In the genomic region with DNA sequence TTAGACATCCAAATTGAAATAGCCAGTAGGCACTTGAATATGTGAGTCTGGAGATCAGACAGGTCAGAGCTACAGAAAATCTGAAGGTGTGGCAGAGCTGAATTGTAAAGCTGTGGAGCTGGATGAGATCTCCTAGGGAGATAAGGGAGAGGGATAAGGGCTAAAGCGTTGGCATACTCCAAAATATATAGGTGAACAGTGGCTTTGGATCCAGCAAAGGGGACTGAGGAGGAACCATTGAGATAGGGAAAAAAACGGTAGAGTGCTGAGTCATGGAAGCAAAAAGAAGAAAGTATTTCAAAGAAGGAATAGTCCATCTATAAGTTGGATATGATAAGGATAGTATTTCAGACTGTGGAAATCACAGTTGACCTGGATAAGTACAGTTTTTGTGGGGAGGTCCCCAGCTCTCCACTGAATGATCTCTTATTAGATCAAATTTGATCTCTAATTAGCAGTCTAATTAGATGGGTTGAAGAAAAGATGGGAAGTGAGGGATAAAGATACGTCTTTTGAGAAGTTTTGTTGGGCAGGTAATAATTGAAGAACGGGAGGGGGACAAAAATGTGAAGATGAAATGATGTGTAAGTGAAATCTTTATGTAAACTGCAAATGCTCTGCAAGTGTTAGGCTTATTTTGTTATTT, we compare ENCODE assay signal across 1 cellular context.
TF ChIP-seq lines count a peak whose summit lies in the region.

No MANE protein-coding gene starts in this region.

TF ChIP-seq in HepG2, 621 proteins besides CTCF, POLR2A, EP300 and RAD21 (continued from another document):
- TF ChIP-seq, protein P1, sequence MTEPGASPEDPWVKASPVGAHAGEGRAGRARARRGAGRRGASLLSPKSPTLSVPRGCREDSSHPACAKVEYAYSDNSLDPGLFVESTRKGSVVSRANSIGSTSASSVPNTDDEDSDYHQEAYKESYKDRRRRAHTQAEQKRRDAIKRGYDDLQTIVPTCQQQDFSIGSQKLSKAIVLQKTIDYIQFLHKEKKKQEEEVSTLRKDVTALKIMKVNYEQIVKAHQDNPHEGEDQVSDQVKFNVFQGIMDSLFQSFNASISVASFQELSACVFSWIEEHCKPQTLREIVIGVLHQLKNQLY (CRISPR knock-in tag; IDR thresholded peaks at IDR 0.05) = no peak
- no peak for TF ChIP-seq SIN3A (IDR thresholded peaks at IDR 0.05; ENCODE audit: borderline replicate concordance, low read depth, low read length)
- TF ChIP-seq, protein P2, sequence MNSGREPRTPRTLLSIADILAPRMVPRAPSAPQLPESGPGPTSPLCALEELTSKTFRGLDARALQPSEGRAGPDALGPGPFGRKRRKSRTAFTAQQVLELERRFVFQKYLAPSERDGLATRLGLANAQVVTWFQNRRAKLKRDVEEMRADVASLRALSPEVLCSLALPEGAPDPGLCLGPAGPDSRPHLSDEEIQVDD (CRISPR knock-in tag; IDR thresholded peaks at IDR 0.05; ENCODE audit: borderline replicate concordance) = no peak
- TF ChIP-seq, protein P3, sequence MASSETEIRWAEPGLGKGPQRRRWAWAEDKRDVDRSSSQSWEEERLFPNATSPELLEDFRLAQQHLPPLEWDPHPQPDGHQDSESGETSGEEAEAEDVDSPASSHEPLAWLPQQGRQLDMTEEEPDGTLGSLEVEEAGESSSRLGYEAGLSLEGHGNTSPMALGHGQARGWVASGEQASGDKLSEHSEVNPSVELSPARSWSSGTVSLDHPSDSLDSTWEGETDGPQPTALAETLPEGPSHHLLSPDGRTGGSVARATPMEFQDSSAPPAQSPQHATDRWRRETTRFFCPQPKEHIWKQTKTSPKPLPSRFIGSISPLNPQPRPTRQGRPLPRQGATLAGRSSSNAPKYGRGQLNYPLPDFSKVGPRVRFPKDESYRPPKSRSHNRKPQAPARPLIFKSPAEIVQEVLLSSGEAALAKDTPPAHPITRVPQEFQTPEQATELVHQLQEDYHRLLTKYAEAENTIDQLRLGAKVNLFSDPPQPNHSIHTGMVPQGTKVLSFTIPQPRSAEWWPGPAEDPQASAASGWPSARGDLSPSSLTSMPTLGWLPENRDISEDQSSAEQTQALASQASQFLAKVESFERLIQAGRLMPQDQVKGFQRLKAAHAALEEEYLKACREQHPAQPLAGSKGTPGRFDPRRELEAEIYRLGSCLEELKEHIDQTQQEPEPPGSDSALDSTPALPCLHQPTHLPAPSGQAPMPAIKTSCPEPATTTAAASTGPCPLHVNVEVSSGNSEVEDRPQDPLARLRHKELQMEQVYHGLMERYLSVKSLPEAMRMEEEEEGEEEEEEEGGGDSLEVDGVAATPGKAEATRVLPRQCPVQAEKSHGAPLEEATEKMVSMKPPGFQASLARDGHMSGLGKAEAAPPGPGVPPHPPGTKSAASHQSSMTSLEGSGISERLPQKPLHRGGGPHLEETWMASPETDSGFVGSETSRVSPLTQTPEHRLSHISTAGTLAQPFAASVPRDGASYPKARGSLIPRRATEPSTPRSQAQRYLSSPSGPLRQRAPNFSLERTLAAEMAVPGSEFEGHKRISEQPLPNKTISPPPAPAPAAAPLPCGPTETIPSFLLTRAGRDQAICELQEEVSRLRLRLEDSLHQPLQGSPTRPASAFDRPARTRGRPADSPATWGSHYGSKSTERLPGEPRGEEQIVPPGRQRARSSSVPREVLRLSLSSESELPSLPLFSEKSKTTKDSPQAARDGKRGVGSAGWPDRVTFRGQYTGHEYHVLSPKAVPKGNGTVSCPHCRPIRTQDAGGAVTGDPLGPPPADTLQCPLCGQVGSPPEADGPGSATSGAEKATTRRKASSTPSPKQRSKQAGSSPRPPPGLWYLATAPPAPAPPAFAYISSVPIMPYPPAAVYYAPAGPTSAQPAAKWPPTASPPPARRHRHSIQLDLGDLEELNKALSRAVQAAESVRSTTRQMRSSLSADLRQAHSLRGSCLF (CRISPR knock-in tag; IDR thresholded peaks at IDR 0.05; ENCODE audit: borderline replicate concordance) = no peak
- no peak for TF ChIP-seq ETV5 (CRISPR knock-in tag; IDR thresholded peaks at IDR 0.05; ENCODE audit: borderline replicate concordance)
- TF ChIP-seq ZNF160 (CRISPR knock-in tag; IDR thresholded peaks at IDR 0.05) = no peak
- TF ChIP-seq SP2 (CRISPR knock-in tag; IDR thresholded peaks at IDR 0.05) = no peak
- TF ChIP-seq ZBTB3 (CRISPR knock-in tag; IDR thresholded peaks at IDR 0.05; ENCODE audit: borderline replicate concordance, low read depth) = no peak
- TF ChIP-seq GATA4 (IDR thresholded peaks at IDR 0.05; ENCODE audit: borderline replicate concordance, low read depth) = 0 out of 2 replicates have a peak, but pooled peaks have one; percentile 0
- TF ChIP-seq, protein P4, sequence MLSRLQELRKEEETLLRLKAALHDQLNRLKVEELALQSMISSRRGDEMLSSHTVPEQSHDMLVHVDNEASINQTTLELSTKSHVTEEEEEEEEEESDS (CRISPR knock-in tag; IDR thresholded peaks at IDR 0.05; ENCODE audit: borderline replicate concordance) = no peak
- 0 out of 2 replicates have a peak, but pooled peaks have one; percentile 3 for TF ChIP-seq ZNF460 (CRISPR knock-in tag; IDR thresholded peaks at IDR 0.05; ENCODE audit: borderline replicate concordance)
TF ChIP-seq in HepG2: peak in this region for 11.
